Comparison of ENCODE assay signal across 27 cellular contexts in the genomic region with DNA sequence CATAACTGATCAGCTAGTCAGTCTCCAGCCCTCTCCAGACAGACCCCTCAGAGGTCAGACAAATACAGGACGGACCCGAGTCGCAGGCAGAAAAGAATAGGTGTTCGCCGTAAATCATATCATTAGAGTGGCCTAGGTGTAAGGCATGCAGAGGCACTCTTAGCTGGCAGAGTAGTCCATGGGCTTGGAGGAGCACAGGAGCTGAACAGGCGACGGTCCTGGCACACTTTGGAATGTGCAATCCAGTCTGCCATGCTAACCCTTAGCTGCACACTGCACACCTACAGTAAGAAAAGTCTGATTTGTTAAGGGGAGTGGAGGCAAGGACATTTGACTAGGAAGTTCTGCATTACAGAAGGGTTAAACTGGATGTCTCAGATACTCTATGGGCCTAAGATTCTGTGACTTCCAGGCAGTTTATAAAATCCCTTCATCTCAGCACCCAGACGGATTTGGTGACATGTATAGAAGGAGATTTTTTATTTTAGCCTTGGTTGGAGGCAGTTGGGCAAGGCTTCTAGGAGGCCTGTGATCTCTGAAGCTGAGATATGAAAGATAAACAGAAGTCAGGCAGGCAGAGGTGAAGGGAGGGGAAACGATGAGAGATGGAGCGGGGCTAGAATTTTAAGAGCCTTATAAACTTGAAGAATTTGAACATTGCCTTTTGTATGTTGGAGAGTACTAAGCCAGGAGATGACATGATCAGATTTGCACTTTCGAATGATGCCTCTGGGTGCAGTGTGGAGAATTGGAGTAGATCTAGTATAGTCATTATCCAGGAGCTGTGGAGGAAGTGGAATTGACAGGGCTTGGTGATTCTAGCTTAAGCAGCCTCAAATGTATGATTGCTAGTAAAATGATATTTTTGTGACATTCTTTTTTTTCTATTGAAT. TPM values are rescaled to one million over a fixed set of nuclear protein-coding genes. Genes with fewer than 3 reads are reported as not detected.
DNase-seq lines count a peak whose midpoint lies in the region; ATAC-seq lines count a peak whose summit lies in the region.
"Had no signal": no experiment of that assay in that cellular context is flagged by ENCODE, and none has a peak within 500 bp of the region (broad histone marks: within the 10 kb centered on the region; RNA-seq: fewer than 3 reads in every experiment).

No MANE protein-coding gene starts in this region.

- H3K27me3 Mint-ChIP-seq in activated T-cell treated with anti-CD3 and anti-CD28 coated beads, Interleukin-2, amount 50 U/mL, for 72 hours (ENCODE audit: low read depth), result no peaks in the 10 kb centered on the region

- H3K9me3 Mint-ChIP-seq in activated T-cell treated with anti-CD3 and anti-CD28 coated beads, Interleukin-2, amount 50 U/mL, for 72 hours, result no peaks in the 10 kb centered on the region
- H3K9me3 Mint-ChIP-seq: H9, immature natural killer cell, neural progenitor cell had no signal

- no peak for ATAC-seq in activated T-cell treated with anti-CD3 and anti-CD28 coated beads, Interleukin-2, amount 50 U/mL, for 72 hours (replicated peaks in 1 of 2)
- ATAC-seq in esophagus mucosa, result peak; percentile 26
- ATAC-seq in sciatic nerve, result peak; percentile 61
- no peak for ATAC-seq in GM18517 (IDR thresholded peaks at IDR 0.05; ENCODE audit: unreplicated experiment)

- DNase-seq in activated T-cell treated with anti-CD3 and anti-CD28 coated beads, Interleukin-2, amount 50 U/mL, for 72 hours, result no peak
- no peak for DNase-seq in activated T-cell treated with anti-CD3 and anti-CD28 coated beads, Interleukin-2, amount 50 U/mL, for 48 hours
- DNase-seq in NAMALWA (ENCODE audit: low spot score), result peak; percentile 15
- DNase-seq in sciatic nerve (ENCODE audit: low spot score), result no peak
- DNase-seq in NCI-H69 (lab: John Stamatoyannopoulos, UW), result no peak
- no peak for DNase-seq in iPS-NIHi11 (ENCODE audit: low spot score)
- DNase-seq: activated CD4-positive, alpha-beta T cell treated with anti-CD3 and anti-CD28 coated beads, Interleukin-2, amount 50 U/mL, for 48 hours; activated naive CD4-positive, alpha-beta T cell; aorta; H9; immature natural killer cell; NCI-H187; NCI-H82; OCI-M1; psoas muscle; SJCRH30; stimulated activated CD4-positive, alpha-beta T cell treated with anti-CD3 and anti-CD28 coated beads, Interleukin-1b, Interleukin-23, amount 100 ng/mL, for 48 hours; uterus; WERI-Rb-1 had no signal

- peak overlapping the region; percentile 5 for H3K27ac Mint-ChIP-seq in activated T-cell treated with anti-CD3 and anti-CD28 coated beads, Interleukin-2, amount 50 U/mL, for 72 hours
- H3K27ac Mint-ChIP-seq: neural progenitor cell had no signal

- no peak overlapping the region for H3K4me3 Mint-ChIP-seq in activated T-cell treated with anti-CD3 and anti-CD28 coated beads, Interleukin-2, amount 50 U/mL, for 72 hours
- H3K4me3 Mint-ChIP-seq: H9, immature natural killer cell, neural progenitor cell had no signal

- peaks cover 7 to 31% of the 10 kb centered on the region in 2 donors for H3K36me3 Mint-ChIP-seq in activated T-cell treated with anti-CD3 and anti-CD28 coated beads, Interleukin-2, amount 50 U/mL, for 72 hours (ENCODE audit: insufficient read depth in 2 of 2)

- intact Hi-C loops in sciatic nerve (cut with DNase I), result no loop called here

- no peaks in the 10 kb centered on the region for H3K4me1 Mint-ChIP-seq in activated T-cell treated with anti-CD3 and anti-CD28 coated beads, Interleukin-2, amount 50 U/mL, for 72 hours (ENCODE audit: low read depth)
- H3K4me1 Mint-ChIP-seq: H9, neural progenitor cell had no signal

RNA-seq across cellular contexts. Expression of a gene that starts 34.6 kb away (rescaled TPM):
- total RNA-seq in activated T-cell treated with anti-CD3 and anti-CD28 coated beads, Interleukin-2, amount 50 U/mL, for 72 hours, result under 1 TPM in 1 of 2 donors, not detected in 1; 0.21 TPM
- total RNA-seq in esophagus mucosa (not detected), sciatic nerve (not detected)
- total RNA-seq: aorta; cardiac septum; dermis microvascular lymphatic vessel endothelial cell; G401; lower leg skin; T-helper 1 cell treated with Interleukin-12 subunit alpha and Interleukin-12 subunit beta and Interleukin-4 antibody, amounts not matched to agents 30 ng/mL and 1 ng/mL, for 36 hours; uterus had no signal

Comparison
In these comparisons a context has a peak if more than half of its experiments do, and no peak if none do; other contexts are left out.
1. ATAC-seq: peak in esophagus mucosa (single experiment) and sciatic nerve (single experiment); none in activated T-cell treated with anti-CD3 and anti-CD28 coated beads, Interleukin-2, amount 50 U/mL, for 72 hours (0 of 2) and GM18517 (single experiment).